ENCODE assay signal across 1 cellular context in genomic region chr19:48113190-48113917, GRCh38.
TF ChIP-seq lines count a peak whose summit lies in the region.

No MANE protein-coding gene starts in this region.

TF ChIP-seq in IMR-90, 13 proteins besides CTCF, POLR2A, EP300 and RAD21:
- TF ChIP-seq RCOR1 (IDR thresholded peaks at IDR 0.05; ENCODE audit: insufficient replicate concordance, low read length): no peak
- TF ChIP-seq BHLHE40 (IDR thresholded peaks at IDR 0.05; ENCODE audit: low read depth, low read length): no peak
- no peak for TF ChIP-seq USF2 (IDR thresholded peaks at IDR 0.05; ENCODE audit: low read depth, low read length)
- no peak for TF ChIP-seq ELK1 (IDR thresholded peaks at IDR 0.05; ENCODE audit: borderline replicate concordance, low read depth, low read length)
- no peak for TF ChIP-seq CHD1 (IDR thresholded peaks at IDR 0.05; ENCODE audit: low read depth, low read length)
- TF ChIP-seq MAFK (IDR thresholded peaks at IDR 0.05; ENCODE audit: low read depth, low read length): no peak
- TF ChIP-seq NFE2L2 (IDR thresholded peaks at IDR 0.05; ENCODE audit: low read depth, low read length): no peak
- TF ChIP-seq CEBPB (IDR thresholded peaks at IDR 0.05; ENCODE audit: low read depth, low read length): no peak
- TF ChIP-seq FOS (IDR thresholded peaks at IDR 0.05; ENCODE audit: low read depth, low read length): no peak
- no peak for TF ChIP-seq SMC3 (IDR thresholded peaks at IDR 0.05; ENCODE audit: low read depth, low read length)
- TF ChIP-seq MXI1 (IDR thresholded peaks at IDR 0.05; ENCODE audit: borderline replicate concordance, low read depth, low read length): no peak
- no peak for TF ChIP-seq MAZ (IDR thresholded peaks at IDR 0.05; ENCODE audit: borderline replicate concordance, low read depth, low read length)
- TF ChIP-seq RFX5 (IDR thresholded peaks at IDR 0.05; ENCODE audit: low read depth, low read length): no peak
TF ChIP-seq in IMR-90: peak in this region for 0.
